Comparison of ENCODE assay signal across 20 cellular contexts in the genomic region with DNA sequence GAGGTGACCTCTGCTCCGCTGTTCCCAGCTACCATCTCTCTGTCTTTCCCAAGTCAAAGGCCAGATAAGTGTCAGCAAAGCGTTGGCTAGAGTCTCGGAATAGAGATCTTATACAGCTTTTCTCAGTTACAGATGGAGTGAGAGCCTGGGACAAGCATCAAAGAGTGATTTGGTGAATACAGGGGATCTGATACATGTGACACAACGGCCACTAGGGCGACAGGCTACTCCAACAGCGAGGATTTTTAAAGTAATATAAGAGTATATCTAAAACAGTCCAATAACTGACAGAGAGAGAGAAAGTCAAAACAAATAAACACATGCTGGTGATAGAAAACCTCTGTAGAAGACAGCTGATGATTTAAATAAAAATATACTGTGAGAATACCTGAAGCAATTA.
"Had no signal": no experiment of that assay in that cellular context is flagged by ENCODE, and none has a peak within 500 bp of the region (broad histone marks: within the 10 kb centered on the region; RNA-seq: fewer than 3 reads in every experiment).

No MANE protein-coding gene starts in this region.

- H3K27me3 ChIP-seq: esophagus squamous epithelium, right atrium auricular region, sigmoid colon, testis, transverse colon had no signal

- H3K36me3 Mint-ChIP-seq: naive thymus-derived CD8-positive, alpha-beta T cell; stimulated activated naive B cell treated with anti-CD40 and anti-IgM and Interleukin-4, amounts not matched to agents 10 μg/mL and 1 μg/mL and 100 μg/mL, for 72 hours had no signal

- H3K27ac Mint-ChIP-seq: dendritic cell treated with granulocyte-macrophage colony-stimulating factor and Interleukin-4, amounts not matched to agents 40 ng/mL and 50 ng/mL, for 4 days; effector memory CD8-positive, alpha-beta T cell; naive thymus-derived CD8-positive, alpha-beta T cell; stimulated activated naive B cell treated with anti-CD40 and anti-IgM and Interleukin-4, amounts not matched to agents 10 μg/mL and 1 μg/mL and 100 μg/mL, for 72 hours; stimulated activated naive CD8-positive, alpha-beta T cell treated with anti-CD3 and anti-CD28 coated beads, Interleukin-15, amount 100 ng/mL, for 72 hours had no signal

- H3K4me1 Mint-ChIP-seq: naive thymus-derived CD8-positive, alpha-beta T cell; stimulated activated naive B cell treated with anti-CD40 and anti-IgM and Interleukin-4, amounts not matched to agents 10 μg/mL and 1 μg/mL and 100 μg/mL, for 72 hours; stimulated activated naive CD8-positive, alpha-beta T cell treated with anti-CD3 and anti-CD28 coated beads, Interleukin-15, amount 100 ng/mL, for 72 hours had no signal

- H3K4me3 ChIP-seq: esophagus squamous epithelium, mucosa of descending colon, right atrium auricular region, sigmoid colon, skin epidermis, testis, transverse colon had no signal

- DNase-seq: effector memory CD8-positive, alpha-beta T cell; esophagus squamous epithelium; foreskin fibroblast; head of caudate nucleus; hippocampal formation; mammary epithelial cell; mucosa of descending colon; naive thymus-derived CD8-positive, alpha-beta T cell; posterior cingulate gyrus; sigmoid colon; stimulated activated CD4-positive, alpha-beta T cell treated with anti-CD3 and anti-CD28 coated beads, Interleukin-2, amount 100 ng/mL, for 24 hours; stimulated activated CD4-positive, alpha-beta T cell treated with anti-CD3 and anti-CD28 coated beads, Interleukin-4, amount 100 ng/mL, for 4 hours; stimulated activated naive B cell treated with anti-CD40 and anti-IgM and Interleukin-4, amounts not matched to agents 10 μg/mL and 1 μg/mL and 100 μg/mL, for 72 hours; stimulated activated naive CD8-positive, alpha-beta T cell treated with anti-CD3 and anti-CD28 coated beads, Interleukin-15, amount 100 ng/mL, for 72 hours; testis; transverse colon had no signal

- H3K4me1 ChIP-seq: esophagus squamous epithelium, right atrium auricular region, sigmoid colon, testis, transverse colon had no signal

- H3K27ac ChIP-seq: esophagus squamous epithelium, right atrium auricular region, sigmoid colon, skin epidermis, testis, transverse colon had no signal

- H3K9me3 Mint-ChIP-seq: dendritic cell treated with granulocyte-macrophage colony-stimulating factor and Interleukin-4, amounts not matched to agents 40 ng/mL and 50 ng/mL, for 4 days; stimulated activated naive B cell treated with anti-CD40 and anti-IgM and Interleukin-4, amounts not matched to agents 10 μg/mL and 1 μg/mL and 100 μg/mL, for 72 hours; stimulated activated naive CD8-positive, alpha-beta T cell treated with anti-CD3 and anti-CD28 coated beads, Interleukin-15, amount 100 ng/mL, for 72 hours had no signal

- ATAC-seq: effector memory CD8-positive, alpha-beta T cell; left lobe of liver; mucosa of descending colon; naive thymus-derived CD8-positive, alpha-beta T cell; stimulated activated naive B cell treated with anti-CD40 and anti-IgM and Interleukin-4, amounts not matched to agents 10 μg/mL and 1 μg/mL and 100 μg/mL, for 72 hours; stimulated activated naive CD8-positive, alpha-beta T cell treated with anti-CD3 and anti-CD28 coated beads, Interleukin-15, amount 100 ng/mL, for 72 hours had no signal

- H3K36me3 ChIP-seq: esophagus squamous epithelium, right atrium auricular region, sigmoid colon, transverse colon had no signal

- H3K4me3 Mint-ChIP-seq: dendritic cell treated with granulocyte-macrophage colony-stimulating factor and Interleukin-4, amounts not matched to agents 40 ng/mL and 50 ng/mL, for 4 days; effector memory CD8-positive, alpha-beta T cell; naive thymus-derived CD8-positive, alpha-beta T cell; stimulated activated naive B cell treated with anti-CD40 and anti-IgM and Interleukin-4, amounts not matched to agents 10 μg/mL and 1 μg/mL and 100 μg/mL, for 72 hours; stimulated activated naive CD8-positive, alpha-beta T cell treated with anti-CD3 and anti-CD28 coated beads, Interleukin-15, amount 100 ng/mL, for 72 hours had no signal

- H3K27me3 Mint-ChIP-seq: dendritic cell treated with granulocyte-macrophage colony-stimulating factor and Interleukin-4, amounts not matched to agents 40 ng/mL and 50 ng/mL, for 4 days; effector memory CD8-positive, alpha-beta T cell; stimulated activated naive B cell treated with anti-CD40 and anti-IgM and Interleukin-4, amounts not matched to agents 10 μg/mL and 1 μg/mL and 100 μg/mL, for 72 hours; stimulated activated naive CD8-positive, alpha-beta T cell treated with anti-CD3 and anti-CD28 coated beads, Interleukin-15, amount 100 ng/mL, for 72 hours had no signal

- H3K9me3 ChIP-seq: esophagus squamous epithelium, mucosa of descending colon, right atrium auricular region, sigmoid colon, testis, transverse colon had no signal
